22 cellular contexts compared by ENCODE assay signal in the genomic region with DNA sequence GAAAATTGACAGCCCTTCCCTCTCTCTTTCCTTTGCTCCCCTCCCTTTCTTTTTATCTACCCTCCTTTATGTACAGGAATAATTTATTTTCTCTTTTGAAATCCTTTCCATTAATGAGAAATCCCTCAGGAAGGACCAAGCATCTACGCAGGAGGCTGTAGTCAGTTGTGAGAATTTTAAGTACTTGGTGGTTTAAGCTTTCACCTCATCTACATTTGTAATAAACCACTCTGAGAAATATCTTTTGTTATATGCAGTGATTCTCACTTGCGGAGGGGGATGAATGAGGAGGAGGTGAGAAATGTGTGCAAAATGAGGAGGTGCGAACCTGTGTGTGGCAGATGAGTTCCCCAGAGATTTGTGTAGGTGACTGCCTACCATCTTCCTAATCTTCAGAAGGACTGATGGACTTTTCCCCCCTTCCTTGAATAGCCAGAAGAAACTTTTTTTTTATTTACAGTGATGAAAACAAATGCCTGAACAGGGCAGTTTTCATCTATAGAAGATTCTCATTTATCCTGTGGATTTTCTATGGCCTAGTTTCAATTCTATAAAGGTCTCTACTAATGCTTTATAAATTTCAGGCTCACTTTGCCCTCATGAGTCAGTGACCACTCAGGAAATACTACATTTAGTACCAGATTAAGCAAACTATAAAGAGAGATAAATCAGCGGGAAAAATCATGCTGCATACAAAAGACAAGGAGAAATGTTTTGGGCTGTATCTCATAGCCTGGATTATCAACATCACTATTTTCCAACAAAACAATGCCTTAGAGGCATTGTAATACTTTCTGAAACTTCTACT.
DNase-seq lines count a peak whose midpoint lies in the region; ATAC-seq and TF ChIP-seq lines count a peak whose summit lies in the region.
"Had no signal": no experiment of that assay in that cellular context is flagged by ENCODE, and none has a peak within 500 bp of the region (broad histone marks: within the 10 kb centered on the region; RNA-seq: fewer than 3 reads in every experiment).

No MANE protein-coding gene starts in this region.

- no peak overlapping the region for H3K4me3 Mint-ChIP-seq in chondrocyte (ENCODE audit: unreplicated experiment)
- H3K4me3 Mint-ChIP-seq: stimulated activated naive CD8-positive, alpha-beta T cell treated with anti-CD3 and anti-CD28 coated beads, Interleukin-15, amount 100 ng/mL, for 72 hours had no signal

- intact Hi-C loops in upper lobe of right lung (cut with DNase I) = no loop called here

- peaks cover 52% of the 10 kb centered on the region for H3K4me1 Mint-ChIP-seq in chondrocyte (ENCODE audit: low read depth)
- H3K4me1 Mint-ChIP-seq: stimulated activated naive CD8-positive, alpha-beta T cell treated with anti-CD3 and anti-CD28 coated beads, Interleukin-15, amount 100 ng/mL, for 72 hours had no signal

- ATAC-seq in upper lobe of right lung = no peak
- ATAC-seq: activated CD4-positive, CD25-positive, alpha-beta regulatory T cell treated with anti-CD3 and anti-CD28 coated beads, Interleukin-2, amount 50 U/mL, for 24 hours; left lung; stimulated activated naive CD8-positive, alpha-beta T cell treated with anti-CD3 and anti-CD28 coated beads, Interleukin-15, amount 100 ng/mL, for 72 hours had no signal

- POLR2A ChIA-PET in BJ (lab: Charles Lee) = no interaction called here

- H3K4me1 ChIP-seq in HUES64 (ENCODE audit: insufficient read depth, low read length) = peaks cover 55% of the 10 kb centered on the region
- H3K4me1 ChIP-seq in upper lobe of right lung = no peaks in the 10 kb centered on the region
- H3K4me1 ChIP-seq: BLaER1, left lung had no signal

- TF ChIP-seq CTCF in BJ (IDR thresholded peaks at IDR 0.05; ENCODE audit: insufficient read depth, low read depth, low read length) (no peak), chondrocyte (IDR thresholded peaks at IDR 0.05) (no peak), upper lobe of right lung (IDR thresholded peaks at IDR 0.05) (no peak)

- CTCF ChIA-PET in BJ (lab: Yijun Ruan, JAX) = no interaction called here

- no peaks in the 10 kb centered on the region for H3K27me3 ChIP-seq in BJ (ENCODE audit: control insufficient read depth, insufficient read depth, low read length)
- H3K27me3 ChIP-seq in HUES64 (ENCODE audit: insufficient read depth, low read length) = no peaks in the 10 kb centered on the region
- H3K27me3 ChIP-seq in upper lobe of right lung = no peaks in the 10 kb centered on the region
- H3K27me3 ChIP-seq: BLaER1, left lung, MG63 had no signal

- H3K4me3 ChIP-seq in BJ (ENCODE audit: low read depth, low read length) = no peak overlapping the region
- no peak overlapping the region for H3K4me3 ChIP-seq in HUES64 (ENCODE audit: low read length)
- H3K4me3 ChIP-seq in upper lobe of right lung = no peak overlapping the region
- H3K4me3 ChIP-seq: BLaER1, left lung, MG63 had no signal

- no peaks in the 10 kb centered on the region for H3K9me3 Mint-ChIP-seq in chondrocyte (ENCODE audit: low read depth)
- H3K9me3 Mint-ChIP-seq: stimulated activated naive CD8-positive, alpha-beta T cell treated with anti-CD3 and anti-CD28 coated beads, Interleukin-15, amount 100 ng/mL, for 72 hours had no signal

- no peak overlapping the region for H3K9ac ChIP-seq in HUES64 (ENCODE audit: low read depth, low read length)
- H3K9ac ChIP-seq: BLaER1 had no signal

- no peaks in the 10 kb centered on the region for H3K36me3 ChIP-seq in BJ (ENCODE audit: control insufficient read depth, insufficient read depth, low read length)
- H3K36me3 ChIP-seq in HUES64 (ENCODE audit: insufficient read depth, low read length) = no peaks in the 10 kb centered on the region
- no peaks in the 10 kb centered on the region for H3K36me3 ChIP-seq in upper lobe of right lung
- H3K36me3 ChIP-seq: BLaER1, left lung, MG63 had no signal

- H3K36me3 Mint-ChIP-seq in chondrocyte (ENCODE audit: low read depth) = no peaks in the 10 kb centered on the region

- H3K27ac ChIP-seq in HUES64 (ENCODE audit: low read depth, low read length) (0 out of 2 replicates have a peak overlapping the region, but pooled peaks have one; percentile 8), upper lobe of right lung (no peak overlapping the region)
- H3K27ac ChIP-seq: BLaER1, left lung, RWPE1 had no signal

- peak overlapping the region; percentile 32 for H3K27ac Mint-ChIP-seq in chondrocyte (ENCODE audit: unreplicated experiment)
- H3K27ac Mint-ChIP-seq: progenitor cell of endocrine pancreas; stimulated activated naive CD8-positive, alpha-beta T cell treated with anti-CD3 and anti-CD28 coated beads, Interleukin-15, amount 100 ng/mL, for 72 hours had no signal

- H3K27me3 Mint-ChIP-seq in chondrocyte (ENCODE audit: low read depth) = no peaks in the 10 kb centered on the region
- H3K27me3 Mint-ChIP-seq: stimulated activated naive CD8-positive, alpha-beta T cell treated with anti-CD3 and anti-CD28 coated beads, Interleukin-15, amount 100 ng/mL, for 72 hours had no signal

- H3K9me3 ChIP-seq in HUES64 (ENCODE audit: insufficient read depth, low read depth, low read length) (no peaks in the 10 kb centered on the region), upper lobe of right lung (no peaks in the 10 kb centered on the region)
- H3K9me3 ChIP-seq: BLaER1, left lung, MG63 had no signal

- DNase-seq in BJ (ENCODE audit: low read depth) (peak; percentile 39), chondrocyte (ENCODE audit: low spot score) (no peak), non-pigmented ciliary epithelial cell (ENCODE audit: low read depth) (peak; percentile 30), NCI-H1048 (lab: John Stamatoyannopoulos, UW) (no peak), HK-2 (ENCODE audit: unreplicated experiment) (no peak), upper lobe of right lung (no peak), NCI-H2171 treated with DMSO at 0.1 percent for 48 hours (lab: John Stamatoyannopoulos, UW) (no peak)
- DNase-seq: activated gamma-delta T cell; aorta; DMS 273 treated with DMSO at 0.1 percent for 48 hours; left lung; MG63; NCI-H1930; NCI-H82; stimulated activated CD4-positive, alpha-beta T cell treated with anti-CD3 and anti-CD28 coated beads, Interleukin-15, amount 100 ng/mL, for 24 hours; stimulated activated naive CD8-positive, alpha-beta T cell treated with anti-CD3 and anti-CD28 coated beads, Interleukin-15, amount 100 ng/mL, for 72 hours; T-helper 2 cell had no signal

- 94% methylated on average over 3 of the region's 4 CpGs for WGBS in HUES64

Comparison
In these comparisons a context has a peak if more than half of its experiments do, and no peak if none do; other contexts are left out.
1. DNase-seq: peak in BJ (single experiment) and non-pigmented ciliary epithelial cell (single experiment); none in chondrocyte (single experiment), NCI-H1048 (single experiment), HK-2 (single experiment), upper lobe of right lung (single experiment) and NCI-H2171 treated with DMSO at 0.1 percent for 48 hours (single experiment).